In genomic region chr6:99348220-99348822, GRCh38 we compare ENCODE assay signal across 8 cellular contexts. TPM values are rescaled to one million over a fixed set of nuclear protein-coding genes. Genes with fewer than 3 reads are reported as not detected.
DNase-seq lines count a peak whose midpoint lies in the region; ATAC-seq, FAIRE-seq and TF ChIP-seq lines count a peak whose summit lies in the region.

No MANE protein-coding gene starts in this region.

- peaks cover 11% of the 10 kb centered on the region for H3K4me1 Mint-ChIP-seq in activated T-cell treated with anti-CD3 and anti-CD28 coated beads, Interleukin-2, amount 50 U/mL, for 24 hours (ENCODE audit: low read depth)

- no peaks in the 10 kb centered on the region for H3K9me3 Mint-ChIP-seq in activated T-cell treated with anti-CD3 and anti-CD28 coated beads, Interleukin-2, amount 50 U/mL, for 24 hours

- H3K9me3 ChIP-seq in A549 (no peaks in the 10 kb centered on the region), HCT116 (ENCODE audit: control insufficient read depth in 1 of 2, insufficient read depth in 1 of 2, low read depth in 1 of 2, low read length in 2 of 2) (no peaks in the 10 kb centered on the region), mesodermal cell (ENCODE audit: control insufficient read depth, low read length) (no peaks in the 10 kb centered on the region)

- TF ChIP-seq RAD21 in A549 (conservative IDR thresholded peaks at IDR 0.05 in 1 of 2, IDR thresholded peaks at IDR 0.05 in 1 of 2) = no peak
- no peak for TF ChIP-seq RAD21 in HCT116 (IDR thresholded peaks at IDR 0.05; ENCODE audit: low read depth)

- no peak overlapping the region for H3K4me3 Mint-ChIP-seq in activated T-cell treated with anti-CD3 and anti-CD28 coated beads, Interleukin-2, amount 50 U/mL, for 24 hours

- no peaks in the 10 kb centered on the region for H3K9me2 ChIP-seq in HCT116 (ENCODE audit: insufficient read depth)

- H4K20me1 ChIP-seq in HCT116 (ENCODE audit: insufficient read depth) = no peaks in the 10 kb centered on the region

- H3K4me2 ChIP-seq in A549 (peak overlapping the region; percentile 90), HCT116 (ENCODE audit: low read length) (peak overlapping the region; percentile 89; the same call in 1 of the 2 replicates)

- H3K36me3 ChIP-seq in HCT116 (ENCODE audit: control insufficient read depth in 1 of 2, insufficient read depth in 2 of 2, low read length in 2 of 2) (no peaks in the 10 kb centered on the region), mesodermal cell (ENCODE audit: control insufficient read depth, insufficient read depth, low read length) (no peaks in the 10 kb centered on the region)

- no peak for TF ChIP-seq EP300 in A549 (IDR thresholded peaks at IDR 0.05)

- ATAC-seq in A549 (no peak), HCT116 (no peak)

- no peak overlapping the region for H2AFZ ChIP-seq in HCT116 (ENCODE audit: low read depth, low read length, poor library complexity, severe bottlenecking)

- H3K9ac ChIP-seq in HCT116 (ENCODE audit: low read length) = no peak overlapping the region

- no peaks in the 10 kb centered on the region for H3K36me3 Mint-ChIP-seq in activated T-cell treated with anti-CD3 and anti-CD28 coated beads, Interleukin-2, amount 50 U/mL, for 24 hours (ENCODE audit: low read depth)

- intact Hi-C loops in HCT116 (cut with micrococcal nuclease) = no loop called here

- H3K27ac Mint-ChIP-seq in activated T-cell treated with anti-CD3 and anti-CD28 coated beads, Interleukin-2, amount 50 U/mL, for 24 hours = no peak overlapping the region

- 97% methylated on average over 11 of the region's 11 CpGs for WGBS in A549 (ENCODE audit: missing lambda C conversion rate)
- WGBS in mesodermal cell (ENCODE audit: insufficient coverage in 2 of 2), 2 experiments = 82 to 84% methylated on average over 9 to 10 of the region's 11 CpGs

- H3K27ac ChIP-seq in A549 (no peak overlapping the region), HCT116 (ENCODE audit: low read depth, low read length) (no peak overlapping the region), mesodermal cell (ENCODE audit: low read depth, low read length, severe bottlenecking) (no peak overlapping the region)

- no TSS peak for BruUV-seq in HCT116 (replicated peaks; lab: Mats Ljungman, UMichigan)

- H3K4me3 ChIP-seq in A549 (no peak overlapping the region; the same call in 2 of the 3 replicates), HCT116 (replicated peaks in 1 of 2; ENCODE audit: low read depth in 1 of 2, low read length in 2 of 2) (peak overlapping the region in 1 of 2 experiments; percentile 67; a peak in 1 of 4 replicates), mesodermal cell (ENCODE audit: extremely low read depth, insufficient read depth, low read length, poor library complexity, severe bottlenecking) (peak overlapping the region; percentile 64)

- no peaks in the 10 kb centered on the region for H3K79me2 ChIP-seq in HCT116 (ENCODE audit: insufficient read depth, low read length)

- RAD21 ChIA-PET in HCT116 (lab: Charles Lee; ENCODE audit: low non-redundant PET in 1 of 2, low total read pairs in 2 of 2, uncharacterized antibody in 2 of 2, unreplicated experiment in 2 of 2) = no interaction called here

- H3K27me3 ChIP-seq in HCT116 (ENCODE audit: insufficient read depth, low read length) = no peaks in the 10 kb centered on the region

- TF ChIP-seq CTCF in A549 (IDR thresholded peaks at IDR 0.05) (no peak), HCT116 (IDR thresholded peaks at IDR 0.05 in 2 of 3, conservative IDR thresholded peaks at IDR 0.05 in 1 of 3; ENCODE audit: borderline replicate concordance in 1 of 3, insufficient read depth in 1 of 3, low read depth in 2 of 3, low read length in 2 of 3) (no peak)

- FAIRE-seq in A549 (lab: Jason Lieb, UNC) = no peak

- H3K27me3 Mint-ChIP-seq in activated T-cell treated with anti-CD3 and anti-CD28 coated beads, Interleukin-2, amount 50 U/mL, for 24 hours = peaks cover 84% of the 10 kb centered on the region

- DNase-seq in A549 (ENCODE audit: low read depth in 1 of 2, low spot score in 1 of 2) = no peak
- DNase-seq in HCT116 (ENCODE audit: low read depth, low spot score) = no peak
- peak; percentile 16 for DNase-seq in astrocyte of the hippocampus (ENCODE audit: low read depth, low spot score)
- DNase-seq in SW 1271 (lab: John Stamatoyannopoulos, UW) = no peak
- no peak for DNase-seq in NCI-H2196 treated with DMSO at 0.1 percent for 48 hours (lab: John Stamatoyannopoulos, UW; ENCODE audit: unreplicated experiment)
- DNase-seq in activated T-cell treated with anti-CD3 and anti-CD28 coated beads, Interleukin-2, amount 50 U/mL, for 24 hours = no peak
- no peak for DNase-seq in HUDEP-2 (lab: John Stamatoyannopoulos, UW; ENCODE audit: unreplicated experiment in 76 of 76)

- H3K4me1 ChIP-seq in A549 = peaks cover 13% of the 10 kb centered on the region
- H3K4me1 ChIP-seq in HCT116 (ENCODE audit: control insufficient read depth in 1 of 2, insufficient read depth in 2 of 2, low read length in 2 of 2) = peaks cover 8 to 24% of the 10 kb centered on the region in 2 experiments; a peak in 3 of 4 replicates
- H3K4me1 ChIP-seq in mesodermal cell (ENCODE audit: control insufficient read depth, insufficient read depth, low read length, poor library complexity, severe bottlenecking) = peaks cover 11% of the 10 kb centered on the region

- POLR2A ChIA-PET in A549 (lab: Yijun Ruan, JAX) (interaction anchor here (1.3 to 1.9 kb wide), 2 partner anchors 45 kb away, joined by 5 to 8 read pairs; partner anchors contain the start of gene COQ3), HCT116 (lab: Charles Lee) (no interaction called here)

- CTCF ChIA-PET in A549 (lab: Yijun Ruan, JAX) (interaction anchor here (0.9 to 2.8 kb wide), 2 partner anchors 14 to 42 kb away, joined by 3 to 14 read pairs; no protein-coding TSS in a partner anchor), HCT116 (lab: Charles Lee) (interaction anchor here (1.2 to 1.7 kb wide), 3 partner anchors 11 to 18 kb away, joined by 3 to 8 read pairs (median 4); no protein-coding TSS in a partner anchor)

- TF ChIP-seq POLR2A in A549 (IDR thresholded peaks at IDR 0.05; ENCODE audit: low read length) = no peak
- no peak for TF ChIP-seq POLR2A in HCT116 (IDR thresholded peaks at IDR 0.05; ENCODE audit: borderline replicate concordance, extremely low read depth, insufficient read depth, insufficient read length)

TF ChIP-seq in A549, 52 proteins besides CTCF, POLR2A, EP300 and RAD21 (continues in another document):
- TF ChIP-seq HOXB13 (CRISPR knock-in tag; IDR thresholded peaks at IDR 0.05; ENCODE audit: low read depth) (no peak), KDM5A (IDR thresholded peaks at IDR 0.05) (no peak), CHD4 (IDR thresholded peaks at IDR 0.05; ENCODE audit: borderline replicate concordance) (no peak), HOXB5 (CRISPR knock-in tag; IDR thresholded peaks at IDR 0.05) (no peak), RCOR1 (IDR thresholded peaks at IDR 0.05; ENCODE audit: low read depth, low read length) (no peak), NPAS2 (CRISPR knock-in tag; IDR thresholded peaks at IDR 0.05; ENCODE audit: borderline replicate concordance) (no peak), ZSCAN20 (CRISPR knock-in tag; IDR thresholded peaks at IDR 0.05) (no peak), PHF8 (IDR thresholded peaks at IDR 0.05; ENCODE audit: borderline replicate concordance, low read depth) (no peak), TP53 (CRISPR knock-in tag; IDR thresholded peaks at IDR 0.05) (no peak), HDAC2 (IDR thresholded peaks at IDR 0.05) (no peak)

TF ChIP-seq in HCT116, 20 proteins besides CTCF, POLR2A, EP300 and RAD21 (continues in another document):
- no peak for TF ChIP-seq FOSL1 (IDR thresholded peaks at IDR 0.05; ENCODE audit: low read depth)
- TF ChIP-seq TCF7L2 (IDR thresholded peaks at IDR 0.05; ENCODE audit: borderline replicate concordance, extremely low read depth, insufficient read depth, insufficient read length) = no peak
- no peak for TF ChIP-seq EGR1 (IDR thresholded peaks at IDR 0.05; ENCODE audit: low read depth)
- no peak for TF ChIP-seq CBX3 (IDR thresholded peaks at IDR 0.05; ENCODE audit: low read depth)
- TF ChIP-seq ATF3 (IDR thresholded peaks at IDR 0.05) = no peak
- TF ChIP-seq YY1 (IDR thresholded peaks at IDR 0.05; ENCODE audit: extremely low read depth, insufficient replicate concordance, low read depth, low read length) = no peak
- no peak for TF ChIP-seq SP1 (IDR thresholded peaks at IDR 0.05; ENCODE audit: low read depth)
- TF ChIP-seq ZNF274 (IDR thresholded peaks at IDR 0.05; ENCODE audit: low read depth, low read length) = no peak
- no peak for TF ChIP-seq SRF (IDR thresholded peaks at IDR 0.05; ENCODE audit: low read depth)
- TF ChIP-seq EZH2phosphoT487 (IDR thresholded peaks at IDR 0.05; ENCODE audit: borderline replicate concordance) = no peak
- TF ChIP-seq, protein P1, sequence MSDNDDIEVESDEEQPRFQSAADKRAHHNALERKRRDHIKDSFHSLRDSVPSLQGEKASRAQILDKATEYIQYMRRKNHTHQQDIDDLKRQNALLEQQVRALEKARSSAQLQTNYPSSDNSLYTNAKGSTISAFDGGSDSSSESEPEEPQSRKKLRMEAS (IDR thresholded peaks at IDR 0.05) = no peak
- TF ChIP-seq SIN3A (IDR thresholded peaks at IDR 0.05; ENCODE audit: low read depth) = no peak
- no peak for TF ChIP-seq CEBPB (IDR thresholded peaks at IDR 0.05; ENCODE audit: low read depth)
- no peak for TF ChIP-seq POLR2AphosphoS5 (IDR thresholded peaks at IDR 0.05; ENCODE audit: low read depth, low read length)

RNA-seq across cellular contexts. Expression of gene FAXC, which starts 1.2 kb away (rescaled TPM):
- polyA plus RNA-seq in A549 (2011; rRNA removed) (8.4 and 9.8 TPM in 2 replicates), A549 (2017; fragmentation: RNase III; extraction: RNeasy Plus Mini Kit Qiagen cat#74134 plus additional on column Dnase treatment) (5.1 to 5.8 TPM (median 5.2 TPM) in 3 replicates)
- 4.0 and 4.3 TPM in 2 replicates for polyA plus RNA-seq in A549 (2012; cell fraction: cytosol; rRNA removed)
- 2.1 and 5.5 TPM in 2 replicates for polyA plus RNA-seq in A549 (2012; cell fraction: nucleus; rRNA removed)
- polyA minus RNA-seq in A549 (2011; rRNA and poly(A)+ RNA removed) = 5.3 and 6.4 TPM in 2 replicates
- total RNA-seq in HCT116 (2021; ENCODE audit: unreplicated experiment) = 4.7 TPM
- polyA plus RNA-seq in HCT116 (2012) = 1.7 and 2.1 TPM in 2 replicates
- 4.7 TPM for polyA plus RNA-seq in mesodermal cell (2013, experiment 1 of 2)
- 4.6 TPM for polyA plus RNA-seq in mesodermal cell (2013, experiment 2 of 2)

RNA-seq across cellular contexts. Expression of gene COQ3, which starts 45.7 kb away (rescaled TPM):
- polyA plus RNA-seq in A549 (2011; rRNA removed) (17.2 and 17.3 TPM in 2 replicates), A549 (2017; fragmentation: RNase III; extraction: RNeasy Plus Mini Kit Qiagen cat#74134 plus additional on column Dnase treatment) (13.1 to 14.0 TPM (median 13.3 TPM) in 3 replicates)
- 7.0 and 7.2 TPM in 2 replicates for polyA plus RNA-seq in A549 (2012; cell fraction: cytosol; rRNA removed)
- 3.0 and 5.9 TPM in 2 replicates for polyA plus RNA-seq in A549 (2012; cell fraction: nucleus; rRNA removed)
- 3.2 and 3.4 TPM in 2 replicates for polyA minus RNA-seq in A549 (2011; rRNA and poly(A)+ RNA removed)
- 19.0 TPM for total RNA-seq in HCT116 (2021; ENCODE audit: unreplicated experiment)
- 8.6 and 10.6 TPM in 2 replicates for polyA plus RNA-seq in HCT116 (2012)
- polyA plus RNA-seq in mesodermal cell (2013, experiment 1 of 2) = 7.2 TPM
- polyA plus RNA-seq in mesodermal cell (2013, experiment 2 of 2) = 7.8 TPM
